8 cellular contexts compared by ENCODE assay signal in genomic region chr18:9017170-9017899, GRCh38.
DNase-seq lines count a peak whose midpoint lies in the region; ATAC-seq and TF ChIP-seq lines count a peak whose summit lies in the region.

No MANE protein-coding gene starts in this region.

- H3K4me1 Mint-ChIP-seq in activated T-helper 1 cell treated with anti-CD3 and anti-CD28 coated beads, Interleukin-12 subunit alpha, Interleukin-12 subunit beta, Interleukin-2, Interleukin-4 antibody, amounts not matched to agents 30 ng/mL and 10 ng/mL and 1 ng/mL, durations not matched to agents 14 hours and 24 hours and 36 hours (ENCODE audit: low read depth), result peaks cover 10% of the 10 kb centered on the region

- H3K4me2 ChIP-seq in OCI-LY7 (ENCODE audit: low read length), result peak overlapping the region; percentile 46; the same call in 1 of the 2 replicates

- no peak for TF ChIP-seq POLR2A in GM18505 (IDR thresholded peaks at IDR 0.05; ENCODE audit: borderline replicate concordance, extremely low read depth, insufficient read depth, insufficient read length)
- TF ChIP-seq POLR2A in suprapubic skin (IDR thresholded peaks at IDR 0.05), result no peak

- peak overlapping the region; percentile 64 for H3K4me3 Mint-ChIP-seq in activated T-helper 1 cell treated with anti-CD3 and anti-CD28 coated beads, Interleukin-12 subunit alpha, Interleukin-12 subunit beta, Interleukin-2, Interleukin-4 antibody, amounts not matched to agents 30 ng/mL and 10 ng/mL and 1 ng/mL, durations not matched to agents 14 hours and 24 hours and 36 hours

- no peaks in the 10 kb centered on the region for H3K9me3 Mint-ChIP-seq in activated T-helper 1 cell treated with anti-CD3 and anti-CD28 coated beads, Interleukin-12 subunit alpha, Interleukin-12 subunit beta, Interleukin-2, Interleukin-4 antibody, amounts not matched to agents 30 ng/mL and 10 ng/mL and 1 ng/mL, durations not matched to agents 14 hours and 24 hours and 36 hours

- H3K36me3 Mint-ChIP-seq in activated T-helper 1 cell treated with anti-CD3 and anti-CD28 coated beads, Interleukin-12 subunit alpha, Interleukin-12 subunit beta, Interleukin-2, Interleukin-4 antibody, amounts not matched to agents 30 ng/mL and 10 ng/mL and 1 ng/mL, durations not matched to agents 14 hours and 24 hours and 36 hours (ENCODE audit: low read depth), result no peaks in the 10 kb centered on the region

- H3K27ac ChIP-seq in OCI-LY7 (ENCODE audit: low read depth, low read length, poor library complexity, severe bottlenecking), result no peak overlapping the region
- peak overlapping the region; percentile 86 for H3K27ac ChIP-seq in suprapubic skin

- DNase-seq in OCI-LY7 (ENCODE audit: low spot score) (peak; percentile 41), fibroblast of the aortic adventitia (ENCODE audit: low read depth) (peak; percentile 92), omental fat pad (ENCODE audit: low spot score) (peak; percentile 42), suprapubic skin (ENCODE audit: low spot score in 2 of 2) (peak; percentile 82 to 88), NCI-H748 treated with DMSO at 0.1 percent for 48 hours (lab: John Stamatoyannopoulos, UW) (no peak)
- peak; percentile 40 for DNase-seq in activated T-helper 1 cell treated with anti-CD3 and anti-CD28 coated beads, Interleukin-12 subunit alpha, Interleukin-12 subunit beta, Interleukin-2, Interleukin-4 antibody, amounts not matched to agents 30 ng/mL and 10 ng/mL and 1 ng/mL, durations not matched to agents 14 hours and 24 hours and 36 hours (ENCODE audit: low spot score)

- H3K27me3 ChIP-seq in suprapubic skin, result no peaks in the 10 kb centered on the region

- peak overlapping the region; percentile 70 for H2AFZ ChIP-seq in OCI-LY7 (ENCODE audit: low read length)

- no peaks in the 10 kb centered on the region for H4K20me1 ChIP-seq in OCI-LY7 (ENCODE audit: insufficient read depth, low read length)

- TF ChIP-seq CTCF in OCI-LY7 (conservative IDR thresholded peaks at IDR 0.05; ENCODE audit: low read length), result no peak
- TF ChIP-seq CTCF in fibroblast of the aortic adventitia (IDR thresholded peaks at IDR 0.05; ENCODE audit: insufficient read depth, low read length), result peak; percentile 1
- no peak for TF ChIP-seq CTCF in omental fat pad (IDR thresholded peaks at IDR 0.05)
- no peak for TF ChIP-seq CTCF in suprapubic skin (IDR thresholded peaks at IDR 0.05)

- H3K27ac Mint-ChIP-seq in activated T-helper 1 cell treated with anti-CD3 and anti-CD28 coated beads, Interleukin-12 subunit alpha, Interleukin-12 subunit beta, Interleukin-2, Interleukin-4 antibody, amounts not matched to agents 30 ng/mL and 10 ng/mL and 1 ng/mL, durations not matched to agents 14 hours and 24 hours and 36 hours, result peak overlapping the region; percentile 75

- CTCF ChIA-PET in OCI-LY7 (lab: Charles Lee; ENCODE audit: unreplicated experiment), result interaction anchor here (0.8 kb wide), 1 partner anchor 13 kb away, joined by 3 read pairs; no protein-coding TSS in a partner anchor

- ATAC-seq in GM18505 (IDR thresholded peaks at IDR 0.05; ENCODE audit: unreplicated experiment) (peak; percentile 92), HG02852 (IDR thresholded peaks at IDR 0.05; ENCODE audit: unreplicated experiment) (peak; percentile 92), omental fat pad (ENCODE audit: low FRiP score) (peak; percentile 97)

- H3K4me1 ChIP-seq in OCI-LY7 (ENCODE audit: insufficient read depth, low read length, poor library complexity, severe bottlenecking), result peaks cover 18% of the 10 kb centered on the region
- peaks cover 22% of the 10 kb centered on the region for H3K4me1 ChIP-seq in suprapubic skin

- POLR2A ChIA-PET in OCI-LY7 (lab: Charles Lee), result interaction anchor here (0.7 to 1.5 kb wide), 3 partner anchors 8 to 222 kb away, joined by 3 read pairs; no protein-coding TSS in a partner anchor

- no peak overlapping the region for H3K4me3 ChIP-seq in OCI-LY7 (ENCODE audit: low read depth, low read length, poor library complexity, severe bottlenecking)
- H3K4me3 ChIP-seq in fibroblast of the aortic adventitia (ENCODE audit: low read depth, low read length), result peak overlapping the region; percentile 50
- peak overlapping the region; percentile 41 for H3K4me3 ChIP-seq in suprapubic skin

- no TSS peak for BruUV-seq in OCI-LY7 (replicated peaks; lab: Mats Ljungman, UMichigan)

- peaks cover 4% of the 10 kb centered on the region for H3K27me3 Mint-ChIP-seq in activated T-helper 1 cell treated with anti-CD3 and anti-CD28 coated beads, Interleukin-12 subunit alpha, Interleukin-12 subunit beta, Interleukin-2, Interleukin-4 antibody, amounts not matched to agents 30 ng/mL and 10 ng/mL and 1 ng/mL, durations not matched to agents 14 hours and 24 hours and 36 hours (ENCODE audit: insufficient read depth)

- H3K9me3 ChIP-seq in OCI-LY7 (ENCODE audit: low read length), result no peaks in the 10 kb centered on the region
- no peaks in the 10 kb centered on the region for H3K9me3 ChIP-seq in suprapubic skin

- intact Hi-C loops in OCI-LY7 (cut with micrococcal nuclease; ENCODE audit: unreplicated experiment), result no loop called here
- intact Hi-C loops in activated T-helper 1 cell treated with anti-CD3 and anti-CD28 coated beads, Interleukin-12 subunit alpha, Interleukin-12 subunit beta, Interleukin-2, Interleukin-4 antibody, amounts not matched to agents 30 ng/mL and 10 ng/mL and 1 ng/mL, durations not matched to agents 14 hours and 24 hours and 36 hours (cut with micrococcal nuclease), result loop anchor here (1.0 to 2.0 kb wide), 3 partner anchors 119 to 457 kb away; partner anchors contain the start of genes ANKRD12 and RALBP1

- no peaks in the 10 kb centered on the region for H3K79me2 ChIP-seq in OCI-LY7 (ENCODE audit: insufficient read depth, low read depth, low read length)

- WGBS in suprapubic skin, result 5% methylated on average over 30 of the region's 34 CpGs

- H3K9me2 ChIP-seq in OCI-LY7 (ENCODE audit: insufficient read depth, low read length), result no peaks in the 10 kb centered on the region

- no peaks in the 10 kb centered on the region for H3K36me3 ChIP-seq in OCI-LY7 (ENCODE audit: insufficient read depth, low read length)
- H3K36me3 ChIP-seq in suprapubic skin, result no peaks in the 10 kb centered on the region

- TF ChIP-seq EP300 in suprapubic skin (IDR thresholded peaks at IDR 0.05), result no peak
